In the genomic region with DNA sequence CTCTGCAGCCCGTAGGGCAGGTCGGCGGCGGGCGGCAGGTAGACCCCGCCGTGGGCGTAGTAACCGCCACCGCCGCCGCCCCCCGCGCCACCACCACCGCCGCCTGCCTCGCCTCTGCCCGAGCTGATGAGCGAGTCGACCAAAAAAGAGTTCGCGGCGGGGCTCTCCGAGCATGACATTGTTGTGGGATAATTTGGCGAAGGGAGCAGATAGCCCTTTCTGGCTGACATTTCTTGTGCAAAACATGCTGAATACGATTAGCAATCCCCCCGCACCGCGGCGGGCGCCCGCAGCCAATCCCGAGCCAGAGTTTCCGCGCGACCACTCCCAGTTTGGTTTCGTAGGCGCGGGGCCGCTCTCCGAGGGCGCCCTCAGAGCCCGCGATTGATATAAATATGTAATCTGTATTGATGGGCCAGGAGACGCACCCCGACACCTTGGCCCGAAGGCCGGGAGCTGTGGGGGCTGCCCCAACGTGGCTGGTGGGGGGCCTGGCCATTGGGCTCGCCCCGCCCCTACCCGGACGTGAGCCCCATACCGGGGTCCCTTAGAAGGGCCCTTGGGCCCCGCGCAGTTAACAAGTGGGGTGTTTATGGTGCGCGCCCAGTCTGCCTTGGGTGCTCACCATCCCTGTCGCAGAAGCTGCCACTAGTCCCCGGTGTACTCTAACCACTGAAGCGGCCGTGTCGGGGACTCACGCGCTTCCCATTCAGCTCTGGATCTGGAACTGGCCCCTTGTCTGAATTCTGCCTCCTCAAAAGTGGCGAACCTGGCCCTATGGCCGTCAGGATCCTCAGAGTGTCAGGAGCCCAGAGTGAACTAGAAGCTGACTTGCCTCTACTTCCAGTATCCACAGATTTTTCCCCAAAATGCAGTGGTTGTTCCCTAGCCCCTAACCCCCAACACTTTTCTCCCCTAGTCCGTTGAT, we compare ENCODE assay signal across 9 cellular contexts. TPM values are rescaled to one million over a fixed set of nuclear protein-coding genes. Genes with fewer than 3 reads are reported as not detected.
A peak's percentile ranks its signal among the peaks of the same experiment; 100 is the strongest.
DNase-seq lines count a peak whose midpoint lies in the region; ATAC-seq, FAIRE-seq and TF ChIP-seq lines count a peak whose summit lies in the region.
"Had no signal": no experiment of that assay in that cellular context is flagged by ENCODE, and none has a peak within 500 bp of the region (broad histone marks: within the 10 kb centered on the region; RNA-seq: fewer than 3 reads in every experiment).

A gene (minus strand): TSS at position 244 of the 928 bp plus-strand sequence. CDS start 14 bp downstream, at position 230.

- DNase-seq in GF-D8 (lab: John Stamatoyannopoulos, UW) (peak; percentile 77), NCI-H2171 treated with DMSO at 0.1 percent for 48 hours (lab: John Stamatoyannopoulos, UW) (peak; percentile 41), dorsolateral prefrontal cortex (peak in 3 of 10 donors; percentile 14 to 30 (median 23)), HTR-8/SVneo (ENCODE audit: insufficient read length, low spot score) (no peak), UCSD-AML1 (lab: John Stamatoyannopoulos, UW; ENCODE audit: unreplicated experiment) (no peak)

- TF ChIP-seq CTCF in dorsolateral prefrontal cortex (IDR thresholded peaks at IDR 0.05 in 54 of 56, conservative IDR thresholded peaks at IDR 0.05 in 2 of 56; ENCODE audit: low read depth in 1 of 56, partially characterized antibody in 56 of 56): no peak

- no peak for FAIRE-seq in HTR-8/SVneo (lab: Jason Lieb, UNC)
- FAIRE-seq: TTC549 had no signal

- peak within 1 kb of the TSS; percentile 80 for H2AFZ ChIP-seq in neuron (ENCODE audit: low read depth, low read length)

- H3K27me3 ChIP-seq in dorsolateral prefrontal cortex (peaks cover 41 to 100% (median 100%) of the 10 kb centered on the region in 45 donors), neuron (ENCODE audit: insufficient read depth, low read length) (peaks cover 99% of the 10 kb centered on the region)

- H3K9me3 ChIP-seq in neuron (ENCODE audit: low read length): peaks cover 5% of the 10 kb centered on the region

- intact Hi-C loops in dorsolateral prefrontal cortex (cut with DNase I): no loop called here

- no peak for ATAC-seq in HG03139 (IDR thresholded peaks at IDR 0.05; ENCODE audit: unreplicated experiment)
- no peak for ATAC-seq in HG03520 (IDR thresholded peaks at IDR 0.05; ENCODE audit: unreplicated experiment)

- peaks cover 3% of the 10 kb centered on the region for H3K4me1 ChIP-seq in neuron (ENCODE audit: insufficient read depth, low read length)

- H3K4me3 ChIP-seq in dorsolateral prefrontal cortex (peak within 1 kb of the TSS in 46 of 59 donors; percentile 3 to 59 (median 34)), neuron (ENCODE audit: low read length) (no peak within 1 kb of the TSS)

- no peaks in the 10 kb centered on the region for H3K36me3 ChIP-seq in neuron (ENCODE audit: insufficient read depth, low read length)

- H3K27ac ChIP-seq in dorsolateral prefrontal cortex: no peak within 1 kb of the TSS

RNA-seq across cellular contexts. Expression of the gene that starts here (rescaled TPM):
- under 1 TPM in 1 of 120 experiments, not detected in 119; 0.46 TPM for total RNA-seq in dorsolateral prefrontal cortex

Comparison
In these comparisons a context has a peak if more than half of its experiments do, and no peak if none do; other contexts are left out.
1. DNase-seq: peak in GF-D8 (single experiment) and NCI-H2171 treated with DMSO at 0.1 percent for 48 hours (single experiment); none in HTR-8/SVneo (single experiment) and UCSD-AML1 (single experiment).